ENCODE assay signal across 9 cellular contexts in genomic region chr10:97683556-97684357, GRCh38. TPM values are rescaled to one million over a fixed set of nuclear protein-coding genes. Genes with fewer than 3 reads are reported as not detected.
DNase-seq lines count a peak whose midpoint lies in the region; ATAC-seq and FAIRE-seq lines count a peak whose summit lies in the region.
"Had no signal": no experiment of that assay in that cellular context is flagged by ENCODE, and none has a peak within 500 bp of the region (broad histone marks: within the 10 kb centered on the region; RNA-seq: fewer than 3 reads in every experiment).

No MANE protein-coding gene starts in this region.

- H2BK12ac ChIP-seq in trophoblast cell (ENCODE audit: low read length) = no peak overlapping the region

- H3K4me1 Mint-ChIP-seq in immature natural killer cell = peaks cover 20 to 27% of the 10 kb centered on the region in 2 donors
- peaks cover 13% of the 10 kb centered on the region for H3K4me1 Mint-ChIP-seq in activated CD4-positive, alpha-beta T cell treated with anti-CD3 and anti-CD28 coated beads, Interleukin-2, amount 10 ng/mL, durations not matched to agents 7 days and 5 days

- H3K9me3 Mint-ChIP-seq in immature natural killer cell = no peaks in the 10 kb centered on the region
- no peaks in the 10 kb centered on the region for H3K9me3 Mint-ChIP-seq in activated CD4-positive, alpha-beta T cell treated with anti-CD3 and anti-CD28 coated beads, Interleukin-2, amount 10 ng/mL, durations not matched to agents 7 days and 5 days

- DNase-seq in EL = peak; percentile 66
- DNase-seq in RCC 7860 (ENCODE audit: low spot score) = peak; percentile 48
- peak; percentile 60 to 66 for DNase-seq in trophoblast cell
- DNase-seq in immature natural killer cell = no peak
- DNase-seq in NCI-H748 treated with DMSO at 0.1 percent for 48 hours (lab: John Stamatoyannopoulos, UW) = no peak
- no peak for DNase-seq in activated CD4-positive, alpha-beta T cell treated with anti-CD3 and anti-CD28 coated beads, Interleukin-2, amount 10 ng/mL, durations not matched to agents 7 days and 5 days
- DNase-seq: NCI-H1930 had no signal

- POLR2A ChIA-PET in activated CD4-positive, alpha-beta T cell treated with anti-CD3 and anti-CD28 coated beads, Interleukin-2, amount 10 ng/mL, durations not matched to agents 7 days and 5 days (lab: Charles Lee) = no interaction called here

- H3K27ac ChIP-seq in esophagus (ENCODE audit: low read depth in 2 of 2, low read length in 1 of 2) = peak overlapping the region; percentile 64 to 82
- H3K27ac ChIP-seq in trophoblast cell (ENCODE audit: low read depth, low read length) = peak overlapping the region; percentile 18

- H3K79me1 ChIP-seq in trophoblast cell (ENCODE audit: low read length) = peaks cover 12% of the 10 kb centered on the region

- peaks cover 0 to 5% of the 10 kb centered on the region in 2 donors for H3K36me3 ChIP-seq in esophagus (ENCODE audit: control insufficient read depth in 2 of 2, insufficient read depth in 2 of 2, low read length in 1 of 2)
- peaks cover 4 to 6% of the 10 kb centered on the region in 2 experiments for H3K36me3 ChIP-seq in trophoblast cell (ENCODE audit: control insufficient read depth in 1 of 2, insufficient read depth in 2 of 2, low read length in 2 of 2)

- peaks cover 0 to 9% (median 0%) of the 10 kb centered on the region in 3 donors for H3K27me3 Mint-ChIP-seq in immature natural killer cell (ENCODE audit: low read depth in 3 of 3)
- no peaks in the 10 kb centered on the region for H3K27me3 Mint-ChIP-seq in activated CD4-positive, alpha-beta T cell treated with anti-CD3 and anti-CD28 coated beads, Interleukin-2, amount 10 ng/mL, durations not matched to agents 7 days and 5 days

- H3K4me3 Mint-ChIP-seq in immature natural killer cell = no peak overlapping the region
- no peak overlapping the region for H3K4me3 Mint-ChIP-seq in activated CD4-positive, alpha-beta T cell treated with anti-CD3 and anti-CD28 coated beads, Interleukin-2, amount 10 ng/mL, durations not matched to agents 7 days and 5 days

- no peaks in the 10 kb centered on the region for H3K36me3 Mint-ChIP-seq in immature natural killer cell
- no peaks in the 10 kb centered on the region for H3K36me3 Mint-ChIP-seq in activated CD4-positive, alpha-beta T cell treated with anti-CD3 and anti-CD28 coated beads, Interleukin-2, amount 10 ng/mL, durations not matched to agents 7 days and 5 days (ENCODE audit: low read depth)

- H4K91ac ChIP-seq in trophoblast cell (ENCODE audit: low read depth, low read length) = no peak overlapping the region

- H3K4me1 ChIP-seq in esophagus (ENCODE audit: control insufficient read depth in 2 of 2, insufficient read depth in 2 of 2, low read length in 1 of 2) (peaks cover 4 to 8% of the 10 kb centered on the region in 2 donors), trophoblast cell (ENCODE audit: control insufficient read depth in 1 of 2, insufficient read depth in 2 of 2, low read length in 2 of 2) (peaks cover 16 to 17% of the 10 kb centered on the region in 2 experiments)

- no peak overlapping the region for H2BK5ac ChIP-seq in trophoblast cell (ENCODE audit: low read depth, low read length, poor library complexity)

- no peak for ATAC-seq in GM19328 (IDR thresholded peaks at IDR 0.05; ENCODE audit: unreplicated experiment)

- no peak overlapping the region for H2AK5ac ChIP-seq in trophoblast cell (ENCODE audit: low read length)

- CTCF ChIA-PET in activated CD4-positive, alpha-beta T cell treated with anti-CD3 and anti-CD28 coated beads, Interleukin-2, amount 10 ng/mL, durations not matched to agents 7 days and 5 days (lab: Charles Lee) = interaction anchor here (0.6 to 5.3 kb wide), 8 partner anchors 7 to 66 kb away, joined by 3 to 34 read pairs (median 4); no protein-coding TSS in a partner anchor

- H3K9ac ChIP-seq in trophoblast cell (ENCODE audit: low read length) = no peak overlapping the region

- 30% methylated on average over 9 of the region's 9 CpGs for WGBS in esophagus, 2 donors
- no CpG with 5 or more reads among the region's 9 CpGs for WGBS in trophoblast cell (ENCODE audit: extremely low coverage, insufficient coverage, insufficient read length)

- H3K9me3 ChIP-seq in esophagus (ENCODE audit: control insufficient read depth in 2 of 2, insufficient read depth in 1 of 2, low read depth in 1 of 2, low read length in 1 of 2) (no peaks in the 10 kb centered on the region), trophoblast cell (ENCODE audit: insufficient read depth, low read depth, low read length) (no peaks in the 10 kb centered on the region)

- no peak overlapping the region for H3K14ac ChIP-seq in trophoblast cell (ENCODE audit: low read length)

- H2AFZ ChIP-seq in trophoblast cell (ENCODE audit: insufficient read depth, low read length, poor library complexity) = peak overlapping the region; percentile 2

- no peak overlapping the region for H4K12ac ChIP-seq in trophoblast cell (ENCODE audit: low read depth, low read length)

- H3K4me2 ChIP-seq in trophoblast cell (ENCODE audit: low read length) = no peak overlapping the region

- no peak overlapping the region for H3K18ac ChIP-seq in trophoblast cell (ENCODE audit: low read length)

- no peak overlapping the region for H3K27ac Mint-ChIP-seq in immature natural killer cell
- H3K27ac Mint-ChIP-seq in activated CD4-positive, alpha-beta T cell treated with anti-CD3 and anti-CD28 coated beads, Interleukin-2, amount 10 ng/mL, durations not matched to agents 7 days and 5 days = no peak overlapping the region

- no peak overlapping the region for H2BK120ac ChIP-seq in trophoblast cell (ENCODE audit: insufficient read depth, low read length, poor library complexity)

- H3K79me2 ChIP-seq in trophoblast cell (ENCODE audit: control insufficient read depth, insufficient read depth, low read length, poor library complexity) = peaks cover 5% of the 10 kb centered on the region

- FAIRE-seq in RCC 7860 (lab: Jason Lieb, UNC) = no peak

- H3K4ac ChIP-seq in trophoblast cell (ENCODE audit: low read depth, low read length) = no peak overlapping the region

- no peaks in the 10 kb centered on the region for H3K27me3 ChIP-seq in esophagus (ENCODE audit: control insufficient read depth in 1 of 2, insufficient read depth in 2 of 2, low read length in 2 of 2)
- no peaks in the 10 kb centered on the region for H3K27me3 ChIP-seq in trophoblast cell (ENCODE audit: insufficient read depth, low read length)

- H3K4me3 ChIP-seq in esophagus (ENCODE audit: low read depth in 1 of 2, low read length in 2 of 2) (peak overlapping the region; percentile 20 to 23), trophoblast cell (ENCODE audit: low read depth, low read length) (no peak overlapping the region)

- H3K23ac ChIP-seq in trophoblast cell (ENCODE audit: low read length) = no peak overlapping the region

- H4K8ac ChIP-seq in trophoblast cell (ENCODE audit: low read depth, low read length) = no peak overlapping the region

RNA-seq across cellular contexts. Expression of gene AVPI1, which starts 3.3 kb away (rescaled TPM):
- 10 to 100 TPM in 1 of 2 donors, 1 to 10 TPM in 1; 9.8 to 15.3 TPM for polyA plus RNA-seq in esophagus
- polyA plus RNA-seq in trophoblast cell (2013) = 21.5 and 23.7 TPM in 2 replicates
- 10 to 100 TPM in 1 of 3 donors, 1 to 10 TPM in 2; 3.0 to 14.1 (median 4.4) TPM for polyA plus RNA-seq in immature natural killer cell
- under 1 TPM; 0.58 to 0.94 TPM for total RNA-seq in activated CD4-positive, alpha-beta T cell treated with anti-CD3 and anti-CD28 coated beads, Interleukin-2, amount 10 ng/mL, durations not matched to agents 7 days and 5 days

RNA-seq across cellular contexts. Expression of gene MARVELD1, which starts 29.8 kb away (rescaled TPM):
- polyA plus RNA-seq in esophagus (1 to 10 TPM; 6.4 to 9.6 TPM), immature natural killer cell (1 to 10 TPM in 1 of 3 donors, under 1 TPM in 1, not detected in 1; 0.19 to 1.0 TPM)
- polyA plus RNA-seq in trophoblast cell (2013) = 29.2 and 29.4 TPM in 2 replicates
- 1 to 10 TPM; 1.3 to 1.8 TPM for total RNA-seq in activated CD4-positive, alpha-beta T cell treated with anti-CD3 and anti-CD28 coated beads, Interleukin-2, amount 10 ng/mL, durations not matched to agents 7 days and 5 days

RNA-seq across cellular contexts. Expression of gene PI4K2A, which starts 43.3 kb away (rescaled TPM):
- polyA plus RNA-seq in esophagus = 10 to 100 TPM; 11.5 to 19.9 TPM
- 15.6 and 16.1 TPM in 2 replicates for polyA plus RNA-seq in trophoblast cell (2013)
- 10 to 100 TPM; 12.6 to 19.6 (median 17.6) TPM for polyA plus RNA-seq in immature natural killer cell
- total RNA-seq in activated CD4-positive, alpha-beta T cell treated with anti-CD3 and anti-CD28 coated beads, Interleukin-2, amount 10 ng/mL, durations not matched to agents 7 days and 5 days = 10 to 100 TPM in 1 of 2 experiments, 1 to 10 TPM in 1; 9.9 to 10.1 TPM

RNA-seq across cellular contexts. Expression of gene MORN4, which starts 50.5 kb away (rescaled TPM):
- polyA plus RNA-seq in esophagus (1 to 10 TPM; 1.1 to 1.8 TPM), immature natural killer cell (1 to 10 TPM in 2 of 3 donors, under 1 TPM in 1; 0.80 to 6.1 (median 1.1) TPM)
- 4.4 and 4.7 TPM in 2 replicates for polyA plus RNA-seq in trophoblast cell (2013)
- total RNA-seq in activated CD4-positive, alpha-beta T cell treated with anti-CD3 and anti-CD28 coated beads, Interleukin-2, amount 10 ng/mL, durations not matched to agents 7 days and 5 days = 1 to 10 TPM; 1.2 to 1.3 TPM

RNA-seq across cellular contexts. Expression of gene ZFYVE27, which starts 53.2 kb away (rescaled TPM):
- 10 to 100 TPM in 1 of 2 donors, 1 to 10 TPM in 1; 9.6 to 14.3 TPM for polyA plus RNA-seq in esophagus
- polyA plus RNA-seq in trophoblast cell (2013) = 10.8 and 12.1 TPM in 2 replicates
- polyA plus RNA-seq in immature natural killer cell = 10 to 100 TPM; 20.0 to 31.8 (median 26.1) TPM
- total RNA-seq in activated CD4-positive, alpha-beta T cell treated with anti-CD3 and anti-CD28 coated beads, Interleukin-2, amount 10 ng/mL, durations not matched to agents 7 days and 5 days = 10 to 100 TPM; 23.9 to 31.9 TPM

Comparison
In these comparisons a context has a peak if more than half of its experiments do, and no peak if none do; other contexts are left out.
1. DNase-seq: peak in EL (single experiment), RCC 7860 (single experiment) and trophoblast cell (2 of 2); none in immature natural killer cell (0 of 3), NCI-H748 treated with DMSO at 0.1 percent for 48 hours (single experiment) and activated CD4-positive, alpha-beta T cell treated with anti-CD3 and anti-CD28 coated beads, Interleukin-2, amount 10 ng/mL, durations not matched to agents 7 days and 5 days (single experiment).